9 cellular contexts compared by ENCODE assay signal in the genomic region with DNA sequence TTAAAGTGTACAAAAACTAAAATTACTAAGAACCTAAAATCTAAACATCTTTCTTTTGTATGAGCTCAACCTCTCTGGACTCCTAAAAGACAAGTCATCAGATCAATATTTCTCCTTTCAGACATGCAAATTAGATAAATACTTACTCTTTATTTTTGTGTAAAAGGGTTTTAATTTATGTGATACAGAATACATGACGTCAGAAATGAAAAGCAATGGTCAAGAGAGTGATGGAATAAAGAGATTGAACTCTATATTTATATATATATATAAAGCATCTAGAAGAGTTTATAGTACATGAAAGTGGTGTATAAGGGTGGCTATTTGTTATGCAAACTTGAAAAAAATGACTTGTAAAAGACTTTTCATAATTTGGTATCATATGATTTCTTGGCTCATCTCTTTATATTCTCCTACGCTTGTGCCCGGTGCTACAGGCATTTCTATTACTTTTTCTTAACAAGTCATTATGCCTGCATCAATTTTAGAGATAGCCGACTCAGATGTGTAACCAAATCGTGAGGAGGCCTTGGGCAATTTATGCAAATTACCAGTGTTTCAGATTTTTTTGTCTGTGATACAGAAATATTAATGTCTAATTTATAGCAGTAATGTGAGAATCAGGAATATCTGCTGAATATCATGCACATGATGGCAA.
"Had no signal": no experiment of that assay in that cellular context is flagged by ENCODE, and none has a peak within 500 bp of the region (broad histone marks: within the 10 kb centered on the region; RNA-seq: fewer than 3 reads in every experiment).

No MANE protein-coding gene starts in this region.

- DNase-seq: GM23248, GOT3, H7, HFFc6, IMR-90, KG1 had no signal

- H3K9me3 ChIP-seq: HAP-1 had no signal

- H3K4me1 ChIP-seq: HAP-1 had no signal

- H3K9ac ChIP-seq: GM23248 had no signal

- H3K27ac ChIP-seq: GM23248, HL-60 had no signal

- H3K36me3 ChIP-seq: HAP-1 had no signal

- H3K4me3 ChIP-seq: GM23248, HAP-1, K562 had no signal
